Comparison of ENCODE assay signal across 8 cellular contexts in genomic region chr17:21213005-21213404, GRCh38. TPM values are rescaled to one million over a fixed set of nuclear protein-coding genes. Genes with fewer than 3 reads are reported as not detected.
A peak's percentile ranks its signal among the peaks of the same experiment; 100 is the strongest.
DNase-seq lines count a peak whose midpoint lies in the region; ATAC-seq, FAIRE-seq and TF ChIP-seq lines count a peak whose summit lies in the region.

No MANE protein-coding gene starts in this region.

- H3K79me2 ChIP-seq in keratinocyte (ENCODE audit: control insufficient read depth, insufficient read depth, low read length), result peaks cover 90% of the 10 kb centered on the region

- H3K36me3 Mint-ChIP-seq in T-helper 2 cell treated with Interferon-gamma antibody and Interleukin-4, amounts not matched to agents 5 μg/mL and 100 μg/mL, for 36 hours (ENCODE audit: low read depth), result peaks cover 9% of the 10 kb centered on the region
- peaks cover 37% of the 10 kb centered on the region for H3K36me3 Mint-ChIP-seq in activated naive CD8-positive, alpha-beta T cell treated with anti-CD3 and anti-CD28 coated beads for 36 hours

- H3K9me1 ChIP-seq in keratinocyte (ENCODE audit: control insufficient read depth, extremely low read depth, insufficient read depth, low read length), result no peaks in the 10 kb centered on the region

- in situ Hi-C loops in GM13976 (cut with MboI; ENCODE audit: low sequenced_read_pairs, unreplicated experiment), result no loop called here

- H3K9me3 ChIP-seq in keratinocyte (ENCODE audit: control insufficient read depth, low read depth, low read length), result no peaks in the 10 kb centered on the region
- H3K9me3 ChIP-seq in subcutaneous abdominal adipose tissue (ENCODE audit: control insufficient read depth in 5 of 5, low read length in 5 of 5), result no peaks in the 10 kb centered on the region

- H3K4me1 ChIP-seq in keratinocyte (ENCODE audit: control insufficient read depth, extremely low read depth, insufficient read depth, low read length) (peaks cover 52% of the 10 kb centered on the region), subcutaneous abdominal adipose tissue (ENCODE audit: control insufficient read depth in 5 of 5, insufficient read depth in 5 of 5, low read length in 5 of 5) (peaks cover 21 to 70% (median 65%) of the 10 kb centered on the region in 5 donors)

- H3K27me3 Mint-ChIP-seq in T-helper 2 cell treated with Interferon-gamma antibody and Interleukin-4, amounts not matched to agents 5 μg/mL and 100 μg/mL, for 36 hours (ENCODE audit: low read depth), result no peaks in the 10 kb centered on the region
- H3K27me3 Mint-ChIP-seq in activated naive CD8-positive, alpha-beta T cell treated with anti-CD3 and anti-CD28 coated beads for 36 hours, result no peaks in the 10 kb centered on the region

- peak overlapping the region; percentile 85 for H3K27ac Mint-ChIP-seq in T-helper 2 cell treated with Interferon-gamma antibody and Interleukin-4, amounts not matched to agents 5 μg/mL and 100 μg/mL, for 36 hours
- peak overlapping the region; percentile 93 for H3K27ac Mint-ChIP-seq in activated naive CD8-positive, alpha-beta T cell treated with anti-CD3 and anti-CD28 coated beads for 36 hours

- no peak for DNase-seq in T-helper 2 cell treated with Interferon-gamma antibody and Interleukin-4, amounts not matched to agents 5 μg/mL and 100 μg/mL, for 36 hours (ENCODE audit: low spot score)
- DNase-seq in T-helper 2 cell (no peak), keratinocyte (ENCODE audit: low read depth, low spot score) (no peak), GM13976 (ENCODE audit: low spot score) (no peak)
- DNase-seq in activated naive CD8-positive, alpha-beta T cell treated with anti-CD3 and anti-CD28 coated beads for 36 hours, result no peak
- no peak for DNase-seq in activated CD4-positive, alpha-beta T cell treated with anti-CD3 and anti-CD28 coated beads, Interleukin-2, amount 50 U/mL, for 48 hours

- peaks cover 7 to 21% of the 10 kb centered on the region in 2 experiments for H3K36me3 ChIP-seq in keratinocyte (ENCODE audit: control insufficient read depth in 2 of 2, extremely low read depth in 1 of 2, insufficient read depth in 2 of 2, low read length in 2 of 2)
- H3K36me3 ChIP-seq in subcutaneous abdominal adipose tissue (ENCODE audit: control insufficient read depth in 5 of 5, insufficient read depth in 5 of 5, low read length in 5 of 5), result peaks cover 0 to 25% (median 13%) of the 10 kb centered on the region in 5 donors

- no peaks in the 10 kb centered on the region for H3K9me3 Mint-ChIP-seq in T-helper 2 cell treated with Interferon-gamma antibody and Interleukin-4, amounts not matched to agents 5 μg/mL and 100 μg/mL, for 36 hours
- H3K9me3 Mint-ChIP-seq in activated naive CD8-positive, alpha-beta T cell treated with anti-CD3 and anti-CD28 coated beads for 36 hours, result no peaks in the 10 kb centered on the region

- dilution Hi-C loops in keratinocyte (cut with MboI; ENCODE audit: extremely low pct_ligation_motif_present, low sequenced_read_pairs), result no loop called here

- H3K27ac ChIP-seq in keratinocyte (ENCODE audit: control insufficient read depth, insufficient read depth, low read length) (peak overlapping the region; percentile 85), subcutaneous abdominal adipose tissue (ENCODE audit: low read depth, low read length) (peak overlapping the region; percentile 94)

- peak overlapping the region; percentile 95 for H3K4me2 ChIP-seq in keratinocyte (ENCODE audit: control insufficient read depth, extremely low read depth, insufficient read depth, low read depth, low read length)

- peak overlapping the region; percentile 98 for H3K4me3 Mint-ChIP-seq in T-helper 2 cell treated with Interferon-gamma antibody and Interleukin-4, amounts not matched to agents 5 μg/mL and 100 μg/mL, for 36 hours
- peak overlapping the region; percentile 89 for H3K4me3 Mint-ChIP-seq in activated naive CD8-positive, alpha-beta T cell treated with anti-CD3 and anti-CD28 coated beads for 36 hours

- H3K27me3 ChIP-seq in keratinocyte (ENCODE audit: control insufficient read depth, extremely low read depth, insufficient read depth, low read length) (no peaks in the 10 kb centered on the region), subcutaneous abdominal adipose tissue (ENCODE audit: control insufficient read depth in 5 of 5, insufficient read depth in 4 of 5, low read length in 5 of 5) (no peaks in the 10 kb centered on the region)

- no peak for FAIRE-seq in keratinocyte (lab: Jason Lieb, UNC)

- ATAC-seq in HG02970 (IDR thresholded peaks at IDR 0.05; ENCODE audit: low FRiP score, unreplicated experiment), result no peak

- H2AFZ ChIP-seq in keratinocyte (ENCODE audit: control insufficient read depth, low read length), result no peak overlapping the region

- TF ChIP-seq CTCF in keratinocyte (optimal IDR thresholded peaks at IDR 0.05 in 1 of 3, IDR thresholded peaks at IDR 0.05 in 1 of 3, conservative IDR thresholded peaks at IDR 0.05 in 1 of 3; ENCODE audit: extremely low read depth in 1 of 3, insufficient read depth in 2 of 3, low read length in 3 of 3) (no peak), GM13976 (IDR thresholded peaks at IDR 0.05; ENCODE audit: borderline replicate concordance, control extremely low read depth, extremely low read depth, insufficient read depth, missing control alignments) (no peak)

- H3K9ac ChIP-seq in keratinocyte (ENCODE audit: control insufficient read depth, extremely low read depth, insufficient read depth, low read length) (peak overlapping the region; percentile 84), subcutaneous abdominal adipose tissue (ENCODE audit: low read length in 5 of 5) (peak overlapping the region; percentile 53 to 97 (median 93))

- H3K4me1 Mint-ChIP-seq in T-helper 2 cell treated with Interferon-gamma antibody and Interleukin-4, amounts not matched to agents 5 μg/mL and 100 μg/mL, for 36 hours (ENCODE audit: low read depth), result peaks cover 34% of the 10 kb centered on the region
- peaks cover 60% of the 10 kb centered on the region for H3K4me1 Mint-ChIP-seq in activated naive CD8-positive, alpha-beta T cell treated with anti-CD3 and anti-CD28 coated beads for 36 hours

- peak overlapping the region; percentile 93 to 94 (median 93) for H3K4me3 ChIP-seq in keratinocyte (ENCODE audit: control insufficient read depth in 2 of 3, extremely low read depth in 1 of 3, insufficient read depth in 2 of 3, low read depth in 1 of 3, low read length in 3 of 3)
- H3K4me3 ChIP-seq in subcutaneous abdominal adipose tissue (ENCODE audit: low read depth in 1 of 5, low read length in 5 of 5), result peak overlapping the region; percentile 87 to 96 (median 89)

- peaks cover 24% of the 10 kb centered on the region for H4K20me1 ChIP-seq in keratinocyte (ENCODE audit: control insufficient read depth, extremely low read depth, insufficient read depth, low read length)

RNA-seq across cellular contexts. Expression of gene TMEM11, which starts 1.0 kb away (rescaled TPM):
- 10 to 100 TPM; 28.3 to 29.8 TPM for total RNA-seq in activated naive CD8-positive, alpha-beta T cell treated with anti-CD3 and anti-CD28 coated beads for 36 hours
- polyA plus RNA-seq in keratinocyte, result 38.5 to 58.1 TPM (median 40.1 TPM) in 3 replicates
- 21.2 TPM for polyA plus RNA-seq in keratinocyte (2011; ENCODE audit: low read depth)
- polyA plus RNA-seq in keratinocyte (2011; cell fraction: cytosol; rRNA removed), result 36.6 and 44.0 TPM in 2 replicates
- polyA plus RNA-seq in keratinocyte (2011; cell fraction: nucleus; rRNA removed), result 26.4 and 37.1 TPM in 2 replicates
- polyA plus RNA-seq in keratinocyte (2012; ENCODE audit: low replicate concordance), result 26.6 and 27.2 TPM in 2 replicates
- 20.8 to 45.3 TPM (median 30.9 TPM) in 3 replicates for polyA minus RNA-seq in keratinocyte
- 49.5 TPM for polyA minus RNA-seq in keratinocyte (2011; cell fraction: cytosol; rRNA and poly(A)+ RNA removed)
- 9.8 and 11.9 TPM in 2 replicates for polyA minus RNA-seq in keratinocyte (2011; cell fraction: nucleus; rRNA and poly(A)+ RNA removed)

RNA-seq across cellular contexts. Expression of gene NATD1, which starts 40.2 kb away (rescaled TPM):
- 1 to 10 TPM in 1 of 2 experiments, under 1 TPM in 1; 0.90 to 1.1 TPM for total RNA-seq in activated naive CD8-positive, alpha-beta T cell treated with anti-CD3 and anti-CD28 coated beads for 36 hours
- 1.5 to 3.3 TPM (median 3.1 TPM) in 3 replicates for polyA plus RNA-seq in keratinocyte
- 0.77 TPM for polyA plus RNA-seq in keratinocyte (2011; ENCODE audit: low read depth)
- 3.7 and 5.3 TPM in 2 replicates for polyA plus RNA-seq in keratinocyte (2011; cell fraction: cytosol; rRNA removed)
- polyA plus RNA-seq in keratinocyte (2011; cell fraction: nucleus; rRNA removed), result 4.3 and 5.8 TPM in 2 replicates
- polyA plus RNA-seq in keratinocyte (2012; ENCODE audit: low replicate concordance), result 3.6 and 4.2 TPM in 2 replicates
- 2.1 to 6.0 TPM (median 4.2 TPM) in 3 replicates for polyA minus RNA-seq in keratinocyte
- polyA minus RNA-seq in keratinocyte (2011; cell fraction: cytosol; rRNA and poly(A)+ RNA removed), result 5.2 TPM
- polyA minus RNA-seq in keratinocyte (2011; cell fraction: nucleus; rRNA and poly(A)+ RNA removed), result 3.5 and 4.3 TPM in 2 replicates
